In genomic region chr15:73196113-73196512, GRCh38 we compare ENCODE assay signal across 1 cellular context.
TF ChIP-seq lines count a peak whose summit lies in the region.

No MANE protein-coding gene starts in this region.

TF ChIP-seq in WTC11, 78 proteins besides CTCF, POLR2A, EP300 and RAD21 (continued from another document):
- TF ChIP-seq, protein P1, sequence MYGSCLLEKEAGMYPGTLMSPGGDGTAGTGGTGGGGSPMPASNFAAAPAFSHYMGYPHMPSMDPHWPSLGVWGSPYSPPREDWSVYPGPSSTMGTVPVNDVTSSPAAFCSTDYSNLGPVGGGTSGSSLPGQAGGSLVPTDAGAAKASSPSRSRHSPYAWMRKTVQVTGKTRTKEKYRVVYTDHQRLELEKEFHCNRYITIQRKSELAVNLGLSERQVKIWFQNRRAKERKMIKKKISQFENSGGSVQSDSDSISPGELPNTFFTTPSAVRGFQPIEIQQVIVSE (CRISPR knock-in tag; IDR thresholded peaks at IDR 0.05; ENCODE audit: borderline replicate concordance), result no peak
- no peak for TF ChIP-seq RORB (CRISPR knock-in tag; IDR thresholded peaks at IDR 0.05)
- TF ChIP-seq, protein P2, sequence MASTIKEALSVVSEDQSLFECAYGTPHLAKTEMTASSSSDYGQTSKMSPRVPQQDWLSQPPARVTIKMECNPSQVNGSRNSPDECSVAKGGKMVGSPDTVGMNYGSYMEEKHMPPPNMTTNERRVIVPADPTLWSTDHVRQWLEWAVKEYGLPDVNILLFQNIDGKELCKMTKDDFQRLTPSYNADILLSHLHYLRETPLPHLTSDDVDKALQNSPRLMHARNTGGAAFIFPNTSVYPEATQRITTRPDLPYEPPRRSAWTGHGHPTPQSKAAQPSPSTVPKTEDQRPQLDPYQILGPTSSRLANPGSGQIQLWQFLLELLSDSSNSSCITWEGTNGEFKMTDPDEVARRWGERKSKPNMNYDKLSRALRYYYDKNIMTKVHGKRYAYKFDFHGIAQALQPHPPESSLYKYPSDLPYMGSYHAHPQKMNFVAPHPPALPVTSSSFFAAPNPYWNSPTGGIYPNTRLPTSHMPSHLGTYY (CRISPR knock-in tag; IDR thresholded peaks at IDR 0.05), result no peak
- no peak for TF ChIP-seq GABPB1 (CRISPR knock-in tag; IDR thresholded peaks at IDR 0.05)
- TF ChIP-seq, protein P3, sequence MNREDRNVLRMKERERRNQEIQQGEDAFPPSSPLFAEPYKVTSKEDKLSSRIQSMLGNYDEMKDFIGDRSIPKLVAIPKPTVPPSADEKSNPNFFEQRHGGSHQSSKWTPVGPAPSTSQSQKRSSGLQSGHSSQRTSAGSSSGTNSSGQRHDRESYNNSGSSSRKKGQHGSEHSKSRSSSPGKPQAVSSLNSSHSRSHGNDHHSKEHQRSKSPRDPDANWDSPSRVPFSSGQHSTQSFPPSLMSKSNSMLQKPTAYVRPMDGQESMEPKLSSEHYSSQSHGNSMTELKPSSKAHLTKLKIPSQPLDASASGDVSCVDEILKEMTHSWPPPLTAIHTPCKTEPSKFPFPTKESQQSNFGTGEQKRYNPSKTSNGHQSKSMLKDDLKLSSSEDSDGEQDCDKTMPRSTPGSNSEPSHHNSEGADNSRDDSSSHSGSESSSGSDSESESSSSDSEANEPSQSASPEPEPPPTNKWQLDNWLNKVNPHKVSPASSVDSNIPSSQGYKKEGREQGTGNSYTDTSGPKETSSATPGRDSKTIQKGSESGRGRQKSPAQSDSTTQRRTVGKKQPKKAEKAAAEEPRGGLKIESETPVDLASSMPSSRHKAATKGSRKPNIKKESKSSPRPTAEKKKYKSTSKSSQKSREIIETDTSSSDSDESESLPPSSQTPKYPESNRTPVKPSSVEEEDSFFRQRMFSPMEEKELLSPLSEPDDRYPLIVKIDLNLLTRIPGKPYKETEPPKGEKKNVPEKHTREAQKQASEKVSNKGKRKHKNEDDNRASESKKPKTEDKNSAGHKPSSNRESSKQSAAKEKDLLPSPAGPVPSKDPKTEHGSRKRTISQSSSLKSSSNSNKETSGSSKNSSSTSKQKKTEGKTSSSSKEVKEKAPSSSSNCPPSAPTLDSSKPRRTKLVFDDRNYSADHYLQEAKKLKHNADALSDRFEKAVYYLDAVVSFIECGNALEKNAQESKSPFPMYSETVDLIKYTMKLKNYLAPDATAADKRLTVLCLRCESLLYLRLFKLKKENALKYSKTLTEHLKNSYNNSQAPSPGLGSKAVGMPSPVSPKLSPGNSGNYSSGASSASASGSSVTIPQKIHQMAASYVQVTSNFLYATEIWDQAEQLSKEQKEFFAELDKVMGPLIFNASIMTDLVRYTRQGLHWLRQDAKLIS (CRISPR knock-in tag; IDR thresholded peaks at IDR 0.05; ENCODE audit: borderline replicate concordance), result no peak
